Comparison of ENCODE assay signal across 8 cellular contexts in genomic region chr17:4997302-4998026, GRCh38. TPM values are rescaled to one million over a fixed set of nuclear protein-coding genes. Genes with fewer than 3 reads are reported as not detected.
A peak's percentile ranks its signal among the peaks of the same experiment; 100 is the strongest.
DNase-seq lines count a peak whose midpoint lies in the region; ATAC-seq, FAIRE-seq and TF ChIP-seq lines count a peak whose summit lies in the region.

TSS of gene INCA1 (minus strand) at chr17:4997522. CDS start at chr17:4994437, 3,085 bp downstream.
TSS of gene KIF1C (plus strand) at chr17:4997950. CDS start at chr17:5000247, 2,297 bp downstream.

- H3K27me3 Mint-ChIP-seq in activated T-cell treated with anti-CD3 and anti-CD28 coated beads, Interleukin-2, amount 50 U/mL, for 24 hours = no peaks in the 10 kb centered on the region

- H3K4me3 ChIP-seq in esophagus (ENCODE audit: low read depth in 1 of 2, low read length in 2 of 2) (peak within 1 kb of the TSS; percentile 84 to 86), muscle layer of duodenum (ENCODE audit: low read depth in 1 of 2, low read length in 2 of 2) (peak within 1 kb of the TSS; percentile 92)

- peak within 1 kb of the TSS; percentile 83 for H3K4me3 Mint-ChIP-seq in activated T-cell treated with anti-CD3 and anti-CD28 coated beads, Interleukin-2, amount 50 U/mL, for 24 hours

- peaks cover 26% of the 10 kb centered on the region for H3K36me3 Mint-ChIP-seq in activated T-cell treated with anti-CD3 and anti-CD28 coated beads, Interleukin-2, amount 50 U/mL, for 24 hours (ENCODE audit: low read depth)

- peak; percentile 82 for ATAC-seq in GM21390 (IDR thresholded peaks at IDR 0.05; ENCODE audit: unreplicated experiment)

- DNase-seq in D721Med (ENCODE audit: insufficient read length, low spot score) (peak; percentile 99), HUDEP-2 (lab: John Stamatoyannopoulos, UW; ENCODE audit: unreplicated experiment in 76 of 76) (peak in 74 of 76 experiments; percentile 25 to 98 (median 78)), OCI-M1 (lab: John Stamatoyannopoulos, UW) (peak; percentile 98)
- DNase-seq in activated T-cell treated with anti-CD3 and anti-CD28 coated beads, Interleukin-2, amount 50 U/mL, for 24 hours = peak; percentile 96
- DNase-seq in stimulated activated CD8-positive, alpha-beta memory T cell treated with anti-CD3 and anti-CD28 coated beads, Interleukin-7, amount 100 ng/mL, for 24 hours (ENCODE audit: low read depth) = peak; percentile 72

- H3K36me3 ChIP-seq in esophagus (ENCODE audit: control insufficient read depth in 2 of 2, insufficient read depth in 2 of 2, low read length in 1 of 2) = peaks cover 5 to 18% of the 10 kb centered on the region in 2 donors
- peaks cover 16 to 18% of the 10 kb centered on the region in 2 donors for H3K36me3 ChIP-seq in muscle layer of duodenum (ENCODE audit: control insufficient read depth in 1 of 2, insufficient read depth in 2 of 2, low read length in 2 of 2)

- peak within 1 kb of the TSS; percentile 90 for H3K27ac Mint-ChIP-seq in activated T-cell treated with anti-CD3 and anti-CD28 coated beads, Interleukin-2, amount 50 U/mL, for 24 hours

- no peaks in the 10 kb centered on the region for H3K27me3 ChIP-seq in esophagus (ENCODE audit: control insufficient read depth in 1 of 2, insufficient read depth in 2 of 2, low read length in 2 of 2)
- H3K27me3 ChIP-seq in muscle layer of duodenum (ENCODE audit: low read depth, low read length) = no peaks in the 10 kb centered on the region

- H3K4me1 ChIP-seq in esophagus (ENCODE audit: control insufficient read depth in 2 of 2, insufficient read depth in 2 of 2, low read length in 1 of 2) (peaks cover 14 to 18% of the 10 kb centered on the region in 2 donors), muscle layer of duodenum (ENCODE audit: control insufficient read depth in 1 of 2, insufficient read depth in 2 of 2, low read length in 2 of 2) (peaks cover 8 to 33% of the 10 kb centered on the region in 2 donors)

- H3K9me3 Mint-ChIP-seq in activated T-cell treated with anti-CD3 and anti-CD28 coated beads, Interleukin-2, amount 50 U/mL, for 24 hours = no peaks in the 10 kb centered on the region

- H3K4me1 Mint-ChIP-seq in activated T-cell treated with anti-CD3 and anti-CD28 coated beads, Interleukin-2, amount 50 U/mL, for 24 hours (ENCODE audit: low read depth) = peaks cover 23% of the 10 kb centered on the region

- 1% methylated on average over 75 to 93 of the region's 93 CpGs for WGBS in esophagus, 2 donors

- H3K27ac ChIP-seq in esophagus (ENCODE audit: low read depth in 2 of 2, low read length in 1 of 2) (peak within 1 kb of the TSS; percentile 97), muscle layer of duodenum (ENCODE audit: low read length) (peak within 1 kb of the TSS; percentile 77)

- H3K9me3 ChIP-seq in esophagus (ENCODE audit: control insufficient read depth in 2 of 2, insufficient read depth in 1 of 2, low read depth in 1 of 2, low read length in 1 of 2) = no peaks in the 10 kb centered on the region
- H3K9me3 ChIP-seq in muscle layer of duodenum (ENCODE audit: control insufficient read depth in 1 of 2, low read length in 2 of 2) = no peaks in the 10 kb centered on the region

- TF ChIP-seq CTCF in D721Med (IDR thresholded peaks at IDR 0.05; ENCODE audit: insufficient read depth, missing control alignments) = no peak

- FAIRE-seq in D721Med (lab: Jason Lieb, UNC) = no peak

RNA-seq across cellular contexts. Expression of gene INCA1, which starts in this region (rescaled TPM):
- 1 to 10 TPM in 1 of 2 donors, under 1 TPM in 1; 0.67 to 1.2 TPM for polyA plus RNA-seq in esophagus

RNA-seq across cellular contexts. Expression of gene KIF1C, which starts in this region (rescaled TPM):
- polyA plus RNA-seq in esophagus = 10 to 100 TPM; 64.7 to 71.6 TPM

Comparison
In these comparisons a context has a peak if more than half of its experiments do, and no peak if none do; other contexts are left out.
1. Peak in every context shown above with its lines: DNase-seq, ATAC-seq, H3K4me3 ChIP-seq and H3K27ac ChIP-seq.